ENCODE assay signal across 1 cellular context in genomic region chr1:205444931-205445652, GRCh38.
TF ChIP-seq lines count a peak whose summit lies in the region.

No MANE protein-coding gene starts in this region.

TF ChIP-seq in WTC11, 78 proteins besides CTCF, POLR2A, EP300 and RAD21 (continued from another document and continues in another):
- TF ChIP-seq, protein P1, sequence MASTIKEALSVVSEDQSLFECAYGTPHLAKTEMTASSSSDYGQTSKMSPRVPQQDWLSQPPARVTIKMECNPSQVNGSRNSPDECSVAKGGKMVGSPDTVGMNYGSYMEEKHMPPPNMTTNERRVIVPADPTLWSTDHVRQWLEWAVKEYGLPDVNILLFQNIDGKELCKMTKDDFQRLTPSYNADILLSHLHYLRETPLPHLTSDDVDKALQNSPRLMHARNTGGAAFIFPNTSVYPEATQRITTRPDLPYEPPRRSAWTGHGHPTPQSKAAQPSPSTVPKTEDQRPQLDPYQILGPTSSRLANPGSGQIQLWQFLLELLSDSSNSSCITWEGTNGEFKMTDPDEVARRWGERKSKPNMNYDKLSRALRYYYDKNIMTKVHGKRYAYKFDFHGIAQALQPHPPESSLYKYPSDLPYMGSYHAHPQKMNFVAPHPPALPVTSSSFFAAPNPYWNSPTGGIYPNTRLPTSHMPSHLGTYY (CRISPR knock-in tag; IDR thresholded peaks at IDR 0.05): no peak
- TF ChIP-seq, protein P2, sequence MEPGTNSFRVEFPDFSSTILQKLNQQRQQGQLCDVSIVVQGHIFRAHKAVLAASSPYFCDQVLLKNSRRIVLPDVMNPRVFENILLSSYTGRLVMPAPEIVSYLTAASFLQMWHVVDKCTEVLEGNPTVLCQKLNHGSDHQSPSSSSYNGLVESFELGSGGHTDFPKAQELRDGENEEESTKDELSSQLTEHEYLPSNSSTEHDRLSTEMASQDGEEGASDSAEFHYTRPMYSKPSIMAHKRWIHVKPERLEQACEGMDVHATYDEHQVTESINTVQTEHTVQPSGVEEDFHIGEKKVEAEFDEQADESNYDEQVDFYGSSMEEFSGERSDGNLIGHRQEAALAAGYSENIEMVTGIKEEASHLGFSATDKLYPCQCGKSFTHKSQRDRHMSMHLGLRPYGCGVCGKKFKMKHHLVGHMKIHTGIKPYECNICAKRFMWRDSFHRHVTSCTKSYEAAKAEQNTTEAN (CRISPR knock-in tag; IDR thresholded peaks at IDR 0.05): no peak
- TF ChIP-seq ZNF317 (CRISPR knock-in tag; IDR thresholded peaks at IDR 0.05; ENCODE audit: borderline replicate concordance, low read depth) (no peak), ZNF121 (CRISPR knock-in tag; IDR thresholded peaks at IDR 0.05) (no peak), GRHL2 (CRISPR knock-in tag; IDR thresholded peaks at IDR 0.05; ENCODE audit: insufficient replicate concordance, severe bottlenecking) (no peak), FOXP4 (CRISPR knock-in tag; IDR thresholded peaks at IDR 0.05) (peak; percentile 30; the same call in 1 of the 2 replicates), NR1H2 (CRISPR knock-in tag; IDR thresholded peaks at IDR 0.05) (no peak), STAT6 (CRISPR knock-in tag; conservative IDR thresholded peaks at IDR 0.05; ENCODE audit: low read depth) (no peak), ATF1 (CRISPR knock-in tag; IDR thresholded peaks at IDR 0.05) (no peak), ZNF671 (CRISPR knock-in tag; IDR thresholded peaks at IDR 0.05) (no peak), TP53 (CRISPR knock-in tag; IDR thresholded peaks at IDR 0.05) (no peak), ZNF416 (CRISPR knock-in tag; IDR thresholded peaks at IDR 0.05) (no peak), CBFB (CRISPR knock-in tag; IDR thresholded peaks at IDR 0.05; ENCODE audit: low read depth) (no peak), JAZF1 (CRISPR knock-in tag; IDR thresholded peaks at IDR 0.05) (no peak), HMGA2 (CRISPR knock-in tag; IDR thresholded peaks at IDR 0.05) (no peak), MXD4 (CRISPR knock-in tag; IDR thresholded peaks at IDR 0.05; ENCODE audit: borderline replicate concordance) (no peak), SP1 (CRISPR knock-in tag; conservative IDR thresholded peaks at IDR 0.05) (0 out of 2 replicates have a peak, but pooled peaks have one; percentile 8), SOX15 (CRISPR knock-in tag; IDR thresholded peaks at IDR 0.05) (no peak), ELF4 (CRISPR knock-in tag; IDR thresholded peaks at IDR 0.05; ENCODE audit: low read depth) (no peak), ESRRA (CRISPR knock-in tag; IDR thresholded peaks at IDR 0.05; ENCODE audit: borderline replicate concordance) (no peak), ZNF532 (CRISPR knock-in tag; IDR thresholded peaks at IDR 0.05; ENCODE audit: borderline replicate concordance) (no peak), NFE2L1 (CRISPR knock-in tag; IDR thresholded peaks at IDR 0.05) (no peak), ZNF232 (CRISPR knock-in tag; IDR thresholded peaks at IDR 0.05) (no peak), FOXK1 (CRISPR knock-in tag; IDR thresholded peaks at IDR 0.05) (peak; percentile 88), AR (CRISPR knock-in tag; IDR thresholded peaks at IDR 0.05) (0 out of 2 replicates have a peak, but pooled peaks have one; percentile 58), TEAD1 (CRISPR knock-in tag; IDR thresholded peaks at IDR 0.05) (no peak), OVOL2 (CRISPR knock-in tag; IDR thresholded peaks at IDR 0.05; ENCODE audit: borderline replicate concordance) (no peak)
- TF ChIP-seq, protein P3, sequence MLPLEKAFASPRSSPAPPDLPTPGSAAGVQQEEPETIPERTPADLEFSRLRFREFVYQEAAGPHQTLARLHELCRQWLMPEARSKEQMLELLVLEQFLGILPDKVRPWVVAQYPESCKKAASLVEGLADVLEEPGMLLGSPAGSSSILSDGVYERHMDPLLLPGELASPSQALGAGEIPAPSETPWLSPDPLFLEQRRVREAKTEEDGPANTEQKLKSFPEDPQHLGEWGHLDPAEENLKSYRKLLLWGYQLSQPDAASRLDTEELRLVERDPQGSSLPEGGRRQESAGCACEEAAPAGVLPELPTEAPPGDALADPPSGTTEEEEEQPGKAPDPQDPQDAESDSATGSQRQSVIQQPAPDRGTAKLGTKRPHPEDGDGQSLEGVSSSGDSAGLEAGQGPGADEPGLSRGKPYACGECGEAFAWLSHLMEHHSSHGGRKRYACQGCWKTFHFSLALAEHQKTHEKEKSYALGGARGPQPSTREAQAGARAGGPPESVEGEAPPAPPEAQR (CRISPR knock-in tag; IDR thresholded peaks at IDR 0.05): no peak
- TF ChIP-seq, protein P4, sequence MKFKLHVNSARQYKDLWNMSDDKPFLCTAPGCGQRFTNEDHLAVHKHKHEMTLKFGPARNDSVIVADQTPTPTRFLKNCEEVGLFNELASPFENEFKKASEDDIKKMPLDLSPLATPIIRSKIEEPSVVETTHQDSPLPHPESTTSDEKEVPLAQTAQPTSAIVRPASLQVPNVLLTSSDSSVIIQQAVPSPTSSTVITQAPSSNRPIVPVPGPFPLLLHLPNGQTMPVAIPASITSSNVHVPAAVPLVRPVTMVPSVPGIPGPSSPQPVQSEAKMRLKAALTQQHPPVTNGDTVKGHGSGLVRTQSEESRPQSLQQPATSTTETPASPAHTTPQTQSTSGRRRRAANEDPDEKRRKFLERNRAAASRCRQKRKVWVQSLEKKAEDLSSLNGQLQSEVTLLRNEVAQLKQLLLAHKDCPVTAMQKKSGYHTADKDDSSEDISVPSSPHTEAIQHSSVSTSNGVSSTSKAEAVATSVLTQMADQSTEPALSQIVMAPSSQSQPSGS (CRISPR knock-in tag; IDR thresholded peaks at IDR 0.05; ENCODE audit: borderline replicate concordance, low read depth): no peak
- TF ChIP-seq, protein P5, sequence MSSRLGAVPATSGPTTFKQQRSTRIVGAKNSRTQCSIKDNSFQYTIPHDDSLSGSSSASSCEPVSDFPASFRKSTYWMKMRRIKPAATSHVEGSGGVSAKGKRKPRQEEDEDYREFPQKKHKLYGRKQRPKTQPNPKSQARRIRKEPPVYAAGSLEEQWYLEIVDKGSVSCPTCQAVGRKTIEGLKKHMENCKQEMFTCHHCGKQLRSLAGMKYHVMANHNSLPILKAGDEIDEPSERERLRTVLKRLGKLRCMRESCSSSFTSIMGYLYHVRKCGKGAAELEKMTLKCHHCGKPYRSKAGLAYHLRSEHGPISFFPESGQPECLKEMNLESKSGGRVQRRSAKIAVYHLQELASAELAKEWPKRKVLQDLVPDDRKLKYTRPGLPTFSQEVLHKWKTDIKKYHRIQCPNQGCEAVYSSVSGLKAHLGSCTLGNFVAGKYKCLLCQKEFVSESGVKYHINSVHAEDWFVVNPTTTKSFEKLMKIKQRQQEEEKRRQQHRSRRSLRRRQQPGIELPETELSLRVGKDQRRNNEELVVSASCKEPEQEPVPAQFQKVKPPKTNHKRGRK (CRISPR knock-in tag; IDR thresholded peaks at IDR 0.05; ENCODE audit: borderline replicate concordance): no peak
- TF ChIP-seq, protein P6, sequence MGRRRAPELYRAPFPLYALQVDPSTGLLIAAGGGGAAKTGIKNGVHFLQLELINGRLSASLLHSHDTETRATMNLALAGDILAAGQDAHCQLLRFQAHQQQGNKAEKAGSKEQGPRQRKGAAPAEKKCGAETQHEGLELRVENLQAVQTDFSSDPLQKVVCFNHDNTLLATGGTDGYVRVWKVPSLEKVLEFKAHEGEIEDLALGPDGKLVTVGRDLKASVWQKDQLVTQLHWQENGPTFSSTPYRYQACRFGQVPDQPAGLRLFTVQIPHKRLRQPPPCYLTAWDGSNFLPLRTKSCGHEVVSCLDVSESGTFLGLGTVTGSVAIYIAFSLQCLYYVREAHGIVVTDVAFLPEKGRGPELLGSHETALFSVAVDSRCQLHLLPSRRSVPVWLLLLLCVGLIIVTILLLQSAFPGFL (CRISPR knock-in tag; IDR thresholded peaks at IDR 0.05; ENCODE audit: borderline replicate concordance): no peak
- TF ChIP-seq, protein P7, sequence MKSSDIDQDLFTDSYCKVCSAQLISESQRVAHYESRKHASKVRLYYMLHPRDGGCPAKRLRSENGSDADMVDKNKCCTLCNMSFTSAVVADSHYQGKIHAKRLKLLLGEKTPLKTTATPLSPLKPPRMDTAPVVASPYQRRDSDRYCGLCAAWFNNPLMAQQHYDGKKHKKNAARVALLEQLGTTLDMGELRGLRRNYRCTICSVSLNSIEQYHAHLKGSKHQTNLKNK (CRISPR knock-in tag; IDR thresholded peaks at IDR 0.05): no peak
